8 cellular contexts compared by ENCODE assay signal in the genomic region with DNA sequence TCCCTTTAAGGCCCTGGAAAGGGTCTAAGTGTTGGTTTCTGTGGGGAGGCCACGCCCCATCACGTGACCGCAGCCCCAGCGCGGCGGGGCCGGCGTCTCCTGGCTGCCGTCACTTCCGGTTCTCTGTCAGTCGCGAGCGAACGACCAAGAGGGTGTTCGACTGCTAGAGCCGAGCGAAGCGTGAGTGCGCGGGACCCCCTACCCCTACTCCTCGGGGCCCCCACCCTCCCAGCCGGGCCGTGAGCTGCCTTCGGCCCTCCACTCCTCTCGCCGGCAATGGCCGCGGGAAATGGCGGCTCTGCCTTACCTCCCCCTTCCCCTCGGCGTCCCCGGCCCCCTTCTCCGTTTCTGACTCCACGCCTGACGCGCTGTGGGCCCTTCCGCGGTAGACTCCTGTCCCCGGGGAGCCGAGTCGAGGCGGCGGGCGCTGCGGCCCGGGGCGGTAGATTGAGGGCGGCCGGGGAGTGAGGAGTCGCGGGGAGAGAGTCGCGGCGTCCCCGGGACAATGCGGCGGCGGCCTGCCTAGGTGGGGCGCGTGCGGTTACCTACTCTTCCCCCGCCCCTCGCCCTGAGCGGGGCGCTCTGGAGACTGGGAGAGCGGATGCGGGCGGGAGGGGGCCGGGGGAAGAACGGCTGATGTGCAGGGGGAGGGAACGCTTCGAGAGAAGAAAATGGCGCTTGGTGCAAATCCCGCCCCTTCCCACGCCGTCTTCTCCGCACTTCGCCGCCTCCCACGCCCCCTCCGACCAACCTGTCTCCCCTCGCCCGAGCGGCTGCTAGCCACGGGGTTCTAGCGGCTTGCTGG. TPM values are rescaled to one million over a fixed set of nuclear protein-coding genes. Genes with fewer than 3 reads are reported as not detected.
DNase-seq lines count a peak whose midpoint lies in the region; ATAC-seq and TF ChIP-seq lines count a peak whose summit lies in the region.

A gene (plus strand): TSS at position 112 of the 805 bp plus-strand sequence. CDS start 2,956 bp downstream, outside the sequence.

- H3K27ac Mint-ChIP-seq in chondrocyte (ENCODE audit: unreplicated experiment): peak within 1 kb of the TSS; percentile 97

- H3K9me3 Mint-ChIP-seq in chondrocyte (ENCODE audit: low read depth): no peaks in the 10 kb centered on the region

- peak; percentile 55 for TF ChIP-seq CTCF in chondrocyte (IDR thresholded peaks at IDR 0.05)

- DNase-seq in Ammon's horn (ENCODE audit: low spot score) (peak; percentile 98), GM19238 (ENCODE audit: insufficient read length, low spot score) (peak; percentile 65), NCI-H510A treated with DMSO at 0.1 percent for 48 hours (lab: John Stamatoyannopoulos, UW) (peak; percentile 92), chondrocyte (ENCODE audit: low spot score) (peak; percentile 94), kidney tubule cell (ENCODE audit: low spot score) (peak; percentile 92)
- peak; percentile 88 to 89 for DNase-seq in activated CD4-positive, alpha-beta T cell treated with anti-CD3 and anti-CD28 coated beads for 24 hours (ENCODE audit: low read depth in 2 of 2)
- DNase-seq in stimulated activated CD4-positive, alpha-beta T cell treated with anti-CD3 and anti-CD28 coated beads, Interleukin-1b, Interleukin-23, amount 100 ng/mL, for 24 hours (ENCODE audit: low read depth in 4 of 4, low spot score in 1 of 4): peak; percentile 82 to 87 (median 86)

- no peaks in the 10 kb centered on the region for H3K27me3 Mint-ChIP-seq in chondrocyte (ENCODE audit: low read depth)

- peaks cover 5% of the 10 kb centered on the region for H3K36me3 Mint-ChIP-seq in chondrocyte (ENCODE audit: low read depth)

- peak within 1 kb of the TSS; percentile 98 for H3K4me3 Mint-ChIP-seq in chondrocyte (ENCODE audit: unreplicated experiment)

- peaks cover 37% of the 10 kb centered on the region for H3K4me1 Mint-ChIP-seq in chondrocyte (ENCODE audit: low read depth)

- ATAC-seq in HG03442 (IDR thresholded peaks at IDR 0.05; ENCODE audit: unreplicated experiment): peak; percentile 47

RNA-seq across cellular contexts. Expression of the gene that starts here (rescaled TPM):
- 157 to 211 TPM (median 163 TPM) in 3 replicates for total RNA-seq in chondrocyte

Comparison
In these comparisons a context has a peak if more than half of its experiments do, and no peak if none do; other contexts are left out.
1. Peak in every context shown above with its lines: DNase-seq and ATAC-seq.